ENCODE assay signal across 9 cellular contexts in the genomic region with DNA sequence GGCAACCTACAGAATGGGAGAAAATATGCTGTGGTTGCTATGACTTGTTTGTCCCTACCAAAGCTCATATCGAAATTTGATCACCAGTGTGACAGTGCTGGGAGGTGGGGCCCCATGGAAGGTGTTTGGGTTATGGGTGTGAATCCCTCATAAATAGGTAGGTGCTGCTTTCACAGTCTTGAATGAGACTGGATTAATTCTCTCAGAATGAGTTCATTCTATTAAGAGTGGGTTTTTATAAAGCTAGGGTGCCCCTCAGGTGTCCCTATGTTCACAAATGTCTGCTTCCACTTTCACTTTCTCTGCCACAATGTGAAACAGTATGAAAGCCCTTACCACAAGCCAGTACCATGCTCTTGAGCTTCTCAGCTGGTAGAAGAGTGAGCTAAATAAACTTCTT.
A peak's percentile ranks its signal among the peaks of the same experiment; 100 is the strongest.
DNase-seq lines count a peak whose midpoint lies in the region; ATAC-seq and TF ChIP-seq lines count a peak whose summit lies in the region.
"Had no signal": no experiment of that assay in that cellular context is flagged by ENCODE, and none has a peak within 500 bp of the region (broad histone marks: within the 10 kb centered on the region; RNA-seq: fewer than 3 reads in every experiment).

No MANE protein-coding gene starts in this region.

- H3K36me3 ChIP-seq in thymus (ENCODE audit: control insufficient read depth, insufficient read depth) = no peaks in the 10 kb centered on the region
- H3K36me3 ChIP-seq: SJSA1 had no signal

- WGBS in thymus = 78% methylated on average over 1 of the region's 1 CpG

- POLR2A ChIA-PET in activated naive CD8-positive, alpha-beta T cell treated with anti-CD3 and anti-CD28 coated beads, Interleukin-2, amount 10 ng/mL, durations not matched to agents 7 days and 5 days (lab: Charles Lee) = no interaction called here
- POLR2A ChIA-PET in WTC11 (lab: Charles Lee) = no interaction called here

- no peaks in the 10 kb centered on the region for H3K9me3 ChIP-seq in thymus (ENCODE audit: control insufficient read depth)
- H3K9me3 ChIP-seq: SJSA1 had no signal

- no peaks in the 10 kb centered on the region for H3K36me3 Mint-ChIP-seq in activated T-cell treated with anti-CD3 and anti-CD28 coated beads, Interleukin-2, amount 50 U/mL, for 24 hours (ENCODE audit: low read depth)
- H3K36me3 Mint-ChIP-seq in activated naive CD8-positive, alpha-beta T cell treated with anti-CD3 and anti-CD28 coated beads, Interleukin-2, amount 10 ng/mL, durations not matched to agents 7 days and 5 days = no peaks in the 10 kb centered on the region
- no peaks in the 10 kb centered on the region for H3K36me3 Mint-ChIP-seq in WTC11

- H3K27ac Mint-ChIP-seq in activated T-cell treated with anti-CD3 and anti-CD28 coated beads, Interleukin-2, amount 50 U/mL, for 24 hours = peak overlapping the region; percentile 55
- peak overlapping the region; percentile 81 for H3K27ac Mint-ChIP-seq in activated naive CD8-positive, alpha-beta T cell treated with anti-CD3 and anti-CD28 coated beads, Interleukin-2, amount 10 ng/mL, durations not matched to agents 7 days and 5 days
- no peak overlapping the region for H3K27ac Mint-ChIP-seq in WTC11

- DNase-seq in activated T-cell treated with anti-CD3 and anti-CD28 coated beads, Interleukin-2, amount 50 U/mL, for 24 hours = peak; percentile 34
- DNase-seq in activated T-cell treated with anti-CD3 and anti-CD28 coated beads for 4 hours (no peak), WTC11 (ENCODE audit: low spot score) (no peak), cerebellar nuclear complex (lab: John Stamatoyannopoulos, UW) (no peak), coronary artery (ENCODE audit: low spot score) (no peak)
- DNase-seq in activated naive CD8-positive, alpha-beta T cell treated with anti-CD3 and anti-CD28 coated beads, Interleukin-2, amount 10 ng/mL, durations not matched to agents 7 days and 5 days = no peak

- H3K9me3 Mint-ChIP-seq in activated T-cell treated with anti-CD3 and anti-CD28 coated beads, Interleukin-2, amount 50 U/mL, for 24 hours = no peaks in the 10 kb centered on the region
- H3K9me3 Mint-ChIP-seq in activated naive CD8-positive, alpha-beta T cell treated with anti-CD3 and anti-CD28 coated beads, Interleukin-2, amount 10 ng/mL, durations not matched to agents 7 days and 5 days = no peaks in the 10 kb centered on the region
- no peaks in the 10 kb centered on the region for H3K9me3 Mint-ChIP-seq in WTC11

- peak overlapping the region; percentile 18 for H3K4me3 Mint-ChIP-seq in activated T-cell treated with anti-CD3 and anti-CD28 coated beads, Interleukin-2, amount 50 U/mL, for 24 hours
- H3K4me3 Mint-ChIP-seq in activated naive CD8-positive, alpha-beta T cell treated with anti-CD3 and anti-CD28 coated beads, Interleukin-2, amount 10 ng/mL, durations not matched to agents 7 days and 5 days = peak overlapping the region; percentile 71
- H3K4me3 Mint-ChIP-seq in WTC11 = no peak overlapping the region

- peak overlapping the region; percentile 6 for H3K4me3 ChIP-seq in thymus (ENCODE audit: low read length)
- no peak overlapping the region for H3K4me3 ChIP-seq in coronary artery
- H3K4me3 ChIP-seq: SJSA1 had no signal

- H3K4me1 ChIP-seq in thymus (ENCODE audit: control insufficient read depth, insufficient read depth, low read length) = no peaks in the 10 kb centered on the region
- H3K4me1 ChIP-seq: SJSA1 had no signal

- CTCF ChIA-PET in WTC11 (lab: Charles Lee) = no interaction called here

- ATAC-seq in HG03135 (IDR thresholded peaks at IDR 0.05; ENCODE audit: unreplicated experiment) = peak; percentile 77
- peak; percentile 99 for ATAC-seq in activated naive CD8-positive, alpha-beta T cell treated with anti-CD3 and anti-CD28 coated beads, Interleukin-2, amount 10 ng/mL, durations not matched to agents 7 days and 5 days (ENCODE audit: low read depth)
- ATAC-seq in WTC11 = no peak

- no peaks in the 10 kb centered on the region for H3K27me3 ChIP-seq in thymus (ENCODE audit: control insufficient read depth, insufficient read depth)
- H3K27me3 ChIP-seq: SJSA1 had no signal

- H3K27ac ChIP-seq in thymus (ENCODE audit: low read depth) (no peak overlapping the region), coronary artery (no peak overlapping the region)
- H3K27ac ChIP-seq: SJSA1 had no signal

- H3K4me1 Mint-ChIP-seq in activated T-cell treated with anti-CD3 and anti-CD28 coated beads, Interleukin-2, amount 50 U/mL, for 24 hours (ENCODE audit: low read depth) = peaks cover 14% of the 10 kb centered on the region
- H3K4me1 Mint-ChIP-seq in activated naive CD8-positive, alpha-beta T cell treated with anti-CD3 and anti-CD28 coated beads, Interleukin-2, amount 10 ng/mL, durations not matched to agents 7 days and 5 days = peaks cover 6% of the 10 kb centered on the region
- peaks cover 16% of the 10 kb centered on the region for H3K4me1 Mint-ChIP-seq in WTC11

- no peak for TF ChIP-seq CTCF in WTC11 (IDR thresholded peaks at IDR 0.05)
- TF ChIP-seq CTCF in coronary artery (IDR thresholded peaks at IDR 0.05) = no peak

- H3K27me3 Mint-ChIP-seq in activated T-cell treated with anti-CD3 and anti-CD28 coated beads, Interleukin-2, amount 50 U/mL, for 24 hours = no peaks in the 10 kb centered on the region
- no peaks in the 10 kb centered on the region for H3K27me3 Mint-ChIP-seq in activated naive CD8-positive, alpha-beta T cell treated with anti-CD3 and anti-CD28 coated beads, Interleukin-2, amount 10 ng/mL, durations not matched to agents 7 days and 5 days
- no peaks in the 10 kb centered on the region for H3K27me3 Mint-ChIP-seq in WTC11 (ENCODE audit: low read depth)

TF ChIP-seq in WTC11, 78 proteins besides CTCF, POLR2A, EP300 and RAD21:
- TF ChIP-seq ETV6 (CRISPR knock-in tag; IDR thresholded peaks at IDR 0.05) (no peak), ZSCAN18 (CRISPR knock-in tag; IDR thresholded peaks at IDR 0.05) (no peak), ATF3 (CRISPR knock-in tag; conservative IDR thresholded peaks at IDR 0.05) (no peak), JUN (CRISPR knock-in tag; IDR thresholded peaks at IDR 0.05) (no peak), FOXJ3 (CRISPR knock-in tag; IDR thresholded peaks at IDR 0.05; ENCODE audit: borderline replicate concordance) (no peak), ERG (CRISPR knock-in tag; IDR thresholded peaks at IDR 0.05) (no peak), FOXP1 (CRISPR knock-in tag; IDR thresholded peaks at IDR 0.05; ENCODE audit: borderline replicate concordance) (no peak), ZNF396 (CRISPR knock-in tag; IDR thresholded peaks at IDR 0.05; ENCODE audit: borderline replicate concordance) (no peak), SMAD4 (CRISPR knock-in tag; IDR thresholded peaks at IDR 0.05) (no peak)
